Comparison of ENCODE assay signal across 7 cellular contexts in the genomic region with DNA sequence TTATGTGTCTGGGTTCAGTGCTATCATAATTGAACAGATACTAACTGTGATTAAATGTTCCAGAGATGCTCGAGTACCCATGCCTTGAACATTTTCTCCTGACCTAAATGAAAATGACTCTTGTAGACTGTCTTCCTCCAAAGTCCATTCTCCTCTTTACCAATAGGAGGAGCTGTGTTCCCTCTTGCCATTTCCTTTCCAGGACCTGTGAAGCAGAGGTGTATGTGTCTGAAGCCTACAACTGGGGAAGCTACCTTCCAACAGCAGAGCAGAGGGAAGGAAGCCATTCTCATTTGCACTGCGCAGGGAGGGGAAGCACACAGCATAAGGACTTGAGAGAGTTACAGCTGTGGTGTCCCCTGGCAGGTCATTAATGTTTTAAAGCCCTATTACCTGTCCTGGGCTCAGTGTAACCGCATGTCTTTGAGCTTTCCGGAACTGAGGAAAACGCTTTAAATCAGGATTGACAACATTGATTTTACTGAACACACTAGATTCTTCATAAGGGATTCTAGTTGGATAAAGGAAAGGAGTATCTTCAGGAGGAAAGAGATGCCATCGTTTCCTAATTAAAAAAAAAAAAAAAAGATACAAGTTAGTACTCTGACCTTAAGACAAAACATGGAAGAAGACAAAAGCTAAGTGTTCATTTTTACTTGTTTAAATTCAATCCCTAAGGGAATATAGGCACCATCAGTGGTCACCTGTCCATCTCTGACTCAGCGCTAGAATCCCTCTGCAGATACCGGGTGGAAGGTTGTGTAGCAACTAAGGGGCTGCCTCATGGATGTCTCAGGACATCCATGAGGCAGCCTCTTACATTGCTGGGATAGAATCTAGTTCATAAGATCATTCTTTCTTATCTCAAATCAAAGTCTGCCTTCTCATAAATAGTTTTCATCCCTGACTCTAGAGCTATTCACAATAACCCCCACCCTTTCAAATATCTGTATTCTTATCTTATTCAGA. TPM values are rescaled to one million over a fixed set of nuclear protein-coding genes. Genes with fewer than 3 reads are reported as not detected.
DNase-seq lines count a peak whose midpoint lies in the region; ATAC-seq, FAIRE-seq and TF ChIP-seq lines count a peak whose summit lies in the region.

No MANE protein-coding gene starts in this region.

- intact Hi-C loops in head of caudate nucleus (cut with DNase I), result no loop called here

- H3K4me1 Mint-ChIP-seq in activated naive CD8-positive, alpha-beta T cell treated with anti-CD3 and anti-CD28 coated beads, Interleukin-2, amount 50 U/mL, for 24 hours, result no peaks in the 10 kb centered on the region

- no peaks in the 10 kb centered on the region for H3K4me1 ChIP-seq in keratinocyte (ENCODE audit: control insufficient read depth, extremely low read depth, insufficient read depth, low read length)

- H3K27me3 ChIP-seq in keratinocyte (ENCODE audit: control insufficient read depth, extremely low read depth, insufficient read depth, low read length), result no peaks in the 10 kb centered on the region

- H3K9me3 ChIP-seq in keratinocyte (ENCODE audit: control insufficient read depth, low read depth, low read length), result no peaks in the 10 kb centered on the region

- no peaks in the 10 kb centered on the region for H3K79me2 ChIP-seq in keratinocyte (ENCODE audit: control insufficient read depth, insufficient read depth, low read length)

- H3K4me3 ChIP-seq in keratinocyte (ENCODE audit: control insufficient read depth in 2 of 3, extremely low read depth in 1 of 3, insufficient read depth in 2 of 3, low read depth in 1 of 3, low read length in 3 of 3), result no peak overlapping the region

- H3K9me1 ChIP-seq in keratinocyte (ENCODE audit: control insufficient read depth, extremely low read depth, insufficient read depth, low read length), result no peaks in the 10 kb centered on the region

- dilution Hi-C loops in keratinocyte (cut with MboI; ENCODE audit: extremely low pct_ligation_motif_present, low sequenced_read_pairs), result no loop called here

- FAIRE-seq in GM12892 (lab: Jason Lieb, UNC) (peak; percentile 84), keratinocyte (lab: Jason Lieb, UNC) (peak; percentile 90)

- TF ChIP-seq POLR2A in GM12892 (IDR thresholded peaks at IDR 0.05; ENCODE audit: low read depth, low read length), result no peak

- DNase-seq in GM12892 (ENCODE audit: insufficient read length), result no peak
- DNase-seq in activated naive CD8-positive, alpha-beta T cell treated with anti-CD3 and anti-CD28 coated beads, Interleukin-2, amount 50 U/mL, for 24 hours, result no peak
- DNase-seq in keratinocyte (ENCODE audit: low read depth, low spot score), result no peak
- DNase-seq in DMS53 treated with DMSO at 0.1 percent for 48 hours (lab: John Stamatoyannopoulos, UW; ENCODE audit: unreplicated experiment), result no peak
- no peak for DNase-seq in superior temporal gyrus (ENCODE audit: extremely low spot score)
- DNase-seq in head of caudate nucleus, result no peak

- no peak overlapping the region for H3K27ac ChIP-seq in keratinocyte (ENCODE audit: control insufficient read depth, insufficient read depth, low read length)

- H3K27me3 Mint-ChIP-seq in activated naive CD8-positive, alpha-beta T cell treated with anti-CD3 and anti-CD28 coated beads, Interleukin-2, amount 50 U/mL, for 24 hours, result no peaks in the 10 kb centered on the region

- peaks cover 12% of the 10 kb centered on the region for H3K36me3 Mint-ChIP-seq in activated naive CD8-positive, alpha-beta T cell treated with anti-CD3 and anti-CD28 coated beads, Interleukin-2, amount 50 U/mL, for 24 hours (ENCODE audit: low read depth)

- peak; percentile 66 for ATAC-seq in HG03066 (IDR thresholded peaks at IDR 0.05; ENCODE audit: low read depth, unreplicated experiment)
- peak; percentile 77 for ATAC-seq in activated naive CD8-positive, alpha-beta T cell treated with anti-CD3 and anti-CD28 coated beads, Interleukin-2, amount 50 U/mL, for 24 hours

- no peak overlapping the region for H3K9ac ChIP-seq in keratinocyte (ENCODE audit: control insufficient read depth, extremely low read depth, insufficient read depth, low read length)

- H3K27ac Mint-ChIP-seq in activated naive CD8-positive, alpha-beta T cell treated with anti-CD3 and anti-CD28 coated beads, Interleukin-2, amount 50 U/mL, for 24 hours, result no peak overlapping the region

- no peak overlapping the region for H2AFZ ChIP-seq in keratinocyte (ENCODE audit: control insufficient read depth, low read length)

- no peaks in the 10 kb centered on the region for H4K20me1 ChIP-seq in keratinocyte (ENCODE audit: control insufficient read depth, extremely low read depth, insufficient read depth, low read length)

- H3K4me2 ChIP-seq in keratinocyte (ENCODE audit: control insufficient read depth, extremely low read depth, insufficient read depth, low read depth, low read length), result no peak overlapping the region

- no peak overlapping the region for H3K4me3 Mint-ChIP-seq in activated naive CD8-positive, alpha-beta T cell treated with anti-CD3 and anti-CD28 coated beads, Interleukin-2, amount 50 U/mL, for 24 hours

- TF ChIP-seq CTCF in keratinocyte (optimal IDR thresholded peaks at IDR 0.05 in 1 of 3, IDR thresholded peaks at IDR 0.05 in 1 of 3, conservative IDR thresholded peaks at IDR 0.05 in 1 of 3; ENCODE audit: extremely low read depth in 1 of 3, insufficient read depth in 2 of 3, low read length in 3 of 3), result peak; percentile 73 to 98 (median 79)

- no peaks in the 10 kb centered on the region for H3K9me3 Mint-ChIP-seq in activated naive CD8-positive, alpha-beta T cell treated with anti-CD3 and anti-CD28 coated beads, Interleukin-2, amount 50 U/mL, for 24 hours

- H3K36me3 ChIP-seq in keratinocyte (ENCODE audit: control insufficient read depth in 2 of 2, extremely low read depth in 1 of 2, insufficient read depth in 2 of 2, low read length in 2 of 2), result peaks cover 4 to 12% of the 10 kb centered on the region in 2 experiments

RNA-seq across cellular contexts. Expression of a gene that starts 38.5 kb away (rescaled TPM):
- polyA plus RNA-seq in GM12892 (2012; ENCODE audit: missing spikeins), result 9.4 TPM
- polyA plus RNA-seq in keratinocyte, result 4.8 to 9.5 TPM (median 6.6 TPM) in 3 replicates
- polyA plus RNA-seq in keratinocyte (2011; ENCODE audit: low read depth), result 26.7 TPM
- 2.8 and 5.1 TPM in 2 replicates for polyA plus RNA-seq in keratinocyte (2011; cell fraction: cytosol; rRNA removed)
- polyA plus RNA-seq in keratinocyte (2011; cell fraction: nucleus; rRNA removed), result 14.1 and 14.6 TPM in 2 replicates
- 3.2 and 17.1 TPM in 2 replicates for polyA plus RNA-seq in keratinocyte (2012; ENCODE audit: low replicate concordance)
- polyA minus RNA-seq in keratinocyte, result 0.75 to 8.0 TPM (median 4.4 TPM) in 3 replicates
- polyA minus RNA-seq in keratinocyte (2011; cell fraction: cytosol; rRNA and poly(A)+ RNA removed), result 2.5 TPM
- 4.9 and 9.5 TPM in 2 replicates for polyA minus RNA-seq in keratinocyte (2011; cell fraction: nucleus; rRNA and poly(A)+ RNA removed)

RNA-seq across cellular contexts. Expression of a gene that starts 39.7 kb away (rescaled TPM):
- polyA plus RNA-seq in GM12892 (2012; ENCODE audit: missing spikeins), result 0.83 TPM
- polyA plus RNA-seq in keratinocyte, result 16.2 to 19.1 TPM (median 18.2 TPM) in 3 replicates
- 9.5 TPM for polyA plus RNA-seq in keratinocyte (2011; ENCODE audit: low read depth)
- polyA plus RNA-seq in keratinocyte (2011; cell fraction: cytosol; rRNA removed), result 9.0 and 14.1 TPM in 2 replicates
- polyA plus RNA-seq in keratinocyte (2011; cell fraction: nucleus; rRNA removed), result 19.9 and 28.4 TPM in 2 replicates
- 12.7 and 19.0 TPM in 2 replicates for polyA plus RNA-seq in keratinocyte (2012; ENCODE audit: low replicate concordance)
- polyA minus RNA-seq in keratinocyte, result 14.8 to 24.9 TPM (median 20.4 TPM) in 3 replicates
- polyA minus RNA-seq in keratinocyte (2011; cell fraction: cytosol; rRNA and poly(A)+ RNA removed), result 22.3 TPM
- polyA minus RNA-seq in keratinocyte (2011; cell fraction: nucleus; rRNA and poly(A)+ RNA removed), result 31.8 and 54.2 TPM in 2 replicates
